17 cellular contexts compared by ENCODE assay signal in genomic region chr3:16366581-16366980, GRCh38.
DNase-seq lines count a peak whose midpoint lies in the region; ATAC-seq and TF ChIP-seq lines count a peak whose summit lies in the region.
"Had no signal": no experiment of that assay in that cellular context is flagged by ENCODE, and none has a peak within 500 bp of the region (broad histone marks: within the 10 kb centered on the region; RNA-seq: fewer than 3 reads in every experiment).

No MANE protein-coding gene starts in this region.

- no peak overlapping the region for H3K4me2 ChIP-seq in BLaER1

- H3K9me3 ChIP-seq in BLaER1, result no peaks in the 10 kb centered on the region
- H3K9me3 ChIP-seq: thoracic aorta had no signal

- TF ChIP-seq CTCF in VCaP (conservative IDR thresholded peaks at IDR 0.05), result peak; percentile 35; the same call in 1 of the 2 replicates

- ATAC-seq in GM19324 (IDR thresholded peaks at IDR 0.05; ENCODE audit: low FRiP score, unreplicated experiment), result no peak

- 0 out of 2 replicates have a peak overlapping the region, but pooled peaks have one; percentile 35 for H3K27ac ChIP-seq in BLaER1
- no peak overlapping the region for H3K27ac ChIP-seq in VCaP
- H3K27ac ChIP-seq: epithelial cell of prostate, thoracic aorta had no signal

- H3K4me1 ChIP-seq in BLaER1, result peaks cover 28% of the 10 kb centered on the region

- H3K9ac ChIP-seq in BLaER1, result no peak overlapping the region

- H3K27me3 ChIP-seq in BLaER1, result no peaks in the 10 kb centered on the region; the same call in 1 of the 2 replicates

- peaks cover 24% of the 10 kb centered on the region; the same call in 1 of the 2 replicates for H4K20me1 ChIP-seq in BLaER1

- H3K4me3 ChIP-seq in BLaER1, result no peak overlapping the region
- H3K4me3 ChIP-seq: thoracic aorta had no signal

- peak; percentile 10 for DNase-seq in ELF-1 (ENCODE audit: low read depth, low spot score)
- DNase-seq in islet precursor cell, result peak; percentile 38
- no peak for DNase-seq in DMS 273 (lab: John Stamatoyannopoulos, UW; ENCODE audit: unreplicated experiment)
- no peak for DNase-seq in 8988T
- DNase-seq in effector CD4-positive, alpha-beta T cell, result no peak
- DNase-seq: activated B cell treated with CpG ODN at 0.5 μM for 24 hours; activated T-cell treated with anti-CD3 and anti-CD28 coated beads, Interleukin-2, amount 50 U/mL, for 48 hours; midbrain; NCI-H1436; NCI-H526 treated with DMSO at 0.1 percent for 48 hours; SIG-M5; T-helper 1 cell had no signal

- peaks cover 97% of the 10 kb centered on the region for H3K36me3 ChIP-seq in BLaER1

Comparison
In these comparisons a context has a peak if more than half of its experiments do, and no peak if none do; other contexts are left out.
1. DNase-seq: peak in ELF-1 (single experiment) and islet precursor cell (single experiment); none in DMS 273 (single experiment), 8988T (single experiment) and effector CD4-positive, alpha-beta T cell (single experiment).